In genomic region chr7:158946771-158947170, GRCh38 we compare ENCODE assay signal across 7 cellular contexts.
"Had no signal": no experiment of that assay in that cellular context is flagged by ENCODE, and none has a peak within 500 bp of the region (broad histone marks: within the 10 kb centered on the region; RNA-seq: fewer than 3 reads in every experiment).

No MANE protein-coding gene starts in this region.

- FAIRE-seq: H1, H54, HepG2 had no signal

- DNase-seq: H9, HCEC 1CT had no signal

- ATAC-seq: GM23338, HepG2 had no signal

- H3K4me2 ChIP-seq: GM23338 had no signal

- H2AFZ ChIP-seq: GM23338 had no signal

- H3K4me3 ChIP-seq: GM23338 had no signal

- H3K27ac ChIP-seq: HL-60 had no signal
